In the genomic region with DNA sequence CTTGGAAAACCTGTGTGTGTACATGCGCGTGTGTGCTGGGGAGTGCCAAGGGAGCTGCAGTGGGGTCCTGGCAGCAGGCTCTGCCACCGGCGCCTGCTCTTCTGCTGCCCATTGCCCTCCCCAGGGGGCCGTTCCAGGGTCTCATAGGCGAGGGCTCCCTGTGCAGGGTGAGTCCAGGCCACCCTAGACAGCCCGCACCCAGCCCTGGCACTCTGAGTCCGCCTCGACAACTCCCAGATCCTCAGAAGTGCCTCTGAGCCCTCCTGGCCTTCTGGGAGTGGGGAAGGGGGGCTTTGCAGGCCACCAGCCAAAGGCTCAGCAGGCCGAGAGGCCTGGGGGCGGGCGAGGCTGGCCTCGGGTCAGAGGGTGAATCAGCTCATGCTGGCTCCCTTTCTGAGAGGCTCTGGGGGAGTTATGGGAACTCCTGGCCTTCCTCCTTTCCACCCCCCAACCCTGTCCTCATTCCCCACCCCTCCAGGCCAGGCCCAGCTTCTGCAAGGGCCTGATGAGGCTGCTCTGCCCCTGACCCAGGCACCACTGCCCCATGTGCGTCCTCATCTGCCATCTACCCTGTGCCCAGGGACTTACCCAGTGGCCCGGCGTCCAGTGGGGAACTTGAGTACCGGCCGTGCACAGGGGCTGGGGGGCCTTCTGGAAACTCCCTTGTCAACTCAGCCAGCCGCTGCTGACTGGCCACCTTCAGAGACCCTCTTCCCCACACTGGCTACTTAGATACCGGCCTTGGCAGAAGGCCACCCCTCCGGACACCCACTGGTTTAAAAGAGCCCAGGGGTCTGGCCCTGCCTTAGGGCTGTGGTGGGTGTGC, we compare ENCODE assay signal across 9 cellular contexts. TPM values are rescaled to one million over a fixed set of nuclear protein-coding genes. Genes with fewer than 3 reads are reported as not detected.
DNase-seq lines count a peak whose midpoint lies in the region; ATAC-seq and TF ChIP-seq lines count a peak whose summit lies in the region.
"Had no signal": no experiment of that assay in that cellular context is flagged by ENCODE, and none has a peak within 500 bp of the region (broad histone marks: within the 10 kb centered on the region; RNA-seq: fewer than 3 reads in every experiment).

No MANE protein-coding gene starts in this region.

- H3K9me3 Mint-ChIP-seq in Caco-2 (ENCODE audit: unreplicated experiment) (no peaks in the 10 kb centered on the region), progenitor cell of endocrine pancreas (ENCODE audit: low read depth) (no peaks in the 10 kb centered on the region)

- H3K36me3 ChIP-seq in Caco-2 (ENCODE audit: control insufficient read depth, insufficient read depth, low read length) (no peaks in the 10 kb centered on the region; the same call in 1 of the 2 replicates), Panc1 (ENCODE audit: control insufficient read depth, insufficient read depth, low read length) (no peaks in the 10 kb centered on the region; the same call in 1 of the 2 replicates), esophagus squamous epithelium (no peaks in the 10 kb centered on the region)

- H3K9me3 ChIP-seq in Caco-2 (no peaks in the 10 kb centered on the region), Panc1 (ENCODE audit: control insufficient read depth, insufficient read depth, low read depth, low read length) (no peaks in the 10 kb centered on the region), esophagus squamous epithelium (no peaks in the 10 kb centered on the region)

- DNase-seq in Caco-2 (no peak), Panc1 (ENCODE audit: low read depth, low spot score) (no peak), esophagus squamous epithelium (lab: John Stamatoyannopoulos, UW) (no peak), progenitor cell of endocrine pancreas (ENCODE audit: low spot score, unreplicated experiment) (no peak), HuH-7 (ENCODE audit: low spot score) (no peak), GDM1 (lab: John Stamatoyannopoulos, UW) (no peak), DMS 273 (lab: John Stamatoyannopoulos, UW; ENCODE audit: unreplicated experiment) (no peak)
- DNase-seq in central memory CD4-positive, alpha-beta T cell, result no peak

- WGBS in esophagus squamous epithelium, 2 donors, result 20% methylated on average over 1 to 2 of the region's 21 CpGs

- in situ Hi-C loops in Panc1 (cut with HindIII; ENCODE audit: low pct_unique_long_range_greater_than_20kb, low sequenced_read_pairs), result no loop called here

- no peak for TF ChIP-seq POLR2A in esophagus squamous epithelium (IDR thresholded peaks at IDR 0.05)

- peak overlapping the region; percentile 81 for H3K27ac ChIP-seq in Panc1 (ENCODE audit: low read length)
- peak overlapping the region; percentile 90 to 99 (median 94) for H3K27ac ChIP-seq in esophagus squamous epithelium

- peak overlapping the region; percentile 77 for H3K27ac Mint-ChIP-seq in Caco-2 (ENCODE audit: unreplicated experiment)
- H3K27ac Mint-ChIP-seq in progenitor cell of endocrine pancreas, result no peak overlapping the region

- H3K27me3 Mint-ChIP-seq in Caco-2 (ENCODE audit: insufficient read depth, unreplicated experiment) (no peaks in the 10 kb centered on the region), progenitor cell of endocrine pancreas (peaks cover 18% of the 10 kb centered on the region)

- POLR2A ChIA-PET in Caco-2 (lab: Charles Lee), result interaction anchor here (1.8 kb wide), 1 partner anchor 8 kb away, joined by 14 read pairs; no protein-coding TSS in a partner anchor
- POLR2A ChIA-PET in Panc1 (lab: Charles Lee), result interaction anchor here (0.5 to 0.9 kb wide), 3 partner anchors 18 to 193 kb away, joined by 3 to 8 read pairs (median 3); no protein-coding TSS in a partner anchor

- CTCF ChIA-PET in Caco-2 (lab: Charles Lee), result interaction anchor here (0.6 to 2.9 kb wide), 11 partner anchors 8 to 757 kb away, joined by 4 to 57 read pairs (median 6); no protein-coding TSS in a partner anchor
- CTCF ChIA-PET in Panc1 (lab: Charles Lee), result interaction anchor here (0.7 to 1.7 kb wide), 4 partner anchors 8 to 39 kb away, joined by 3 to 18 read pairs (median 3); no protein-coding TSS in a partner anchor

- TSS peak; percentile 36 for BruUV-seq in Caco-2 (replicated peaks; lab: Mats Ljungman, UMichigan)
- BruUV-seq in Panc1 (replicated peaks; lab: Mats Ljungman, UMichigan), result no TSS peak

- no peaks in the 10 kb centered on the region for H3K27me3 ChIP-seq in Caco-2 (replicated peaks; ENCODE audit: control insufficient read depth, insufficient read depth, low read length)
- H3K27me3 ChIP-seq in Panc1 (ENCODE audit: control insufficient read depth, insufficient read depth, low read length), result no peaks in the 10 kb centered on the region
- H3K27me3 ChIP-seq in esophagus squamous epithelium, result peaks cover 0 to 23% (median 0%) of the 10 kb centered on the region in 4 donors

- no peak for TF ChIP-seq CTCF in Caco-2 (IDR thresholded peaks at IDR 0.05; ENCODE audit: insufficient read depth in 1 of 2, low read depth in 1 of 2, low read length in 1 of 2, severe bottlenecking in 1 of 2, unreplicated experiment in 1 of 2)
- no peak for TF ChIP-seq CTCF in Panc1 (IDR thresholded peaks at IDR 0.05)
- no peak for TF ChIP-seq CTCF in esophagus squamous epithelium (IDR thresholded peaks at IDR 0.05)
- no peak for TF ChIP-seq CTCF in progenitor cell of endocrine pancreas (IDR thresholded peaks at IDR 0.05; ENCODE audit: unreplicated experiment)

- intact Hi-C loops in Caco-2 (cut with micrococcal nuclease; ENCODE audit: unreplicated experiment), result loop anchor here (1.0 to 5.0 kb wide), 2 partner anchors 8 to 512 kb away; a partner anchor contains a TSS
- intact Hi-C loops in Panc1 (cut with micrococcal nuclease; ENCODE audit: unreplicated experiment), result loop anchor here (10.0 kb wide), 1 partner anchor 114 kb away; no protein-coding TSS in a partner anchor
- intact Hi-C loops in esophagus squamous epithelium (cut with DNase I), result loop anchor here (10.0 kb wide), 1 partner anchor 114 kb away; no protein-coding TSS in a partner anchor

- H3K36me3 Mint-ChIP-seq in Caco-2 (ENCODE audit: insufficient read depth, unreplicated experiment), result peaks cover 12% of the 10 kb centered on the region
- H3K36me3 Mint-ChIP-seq in progenitor cell of endocrine pancreas (ENCODE audit: insufficient read depth), result no peaks in the 10 kb centered on the region

- peak overlapping the region; percentile 79 for H3K4me3 Mint-ChIP-seq in Caco-2 (ENCODE audit: unreplicated experiment)
- H3K4me3 Mint-ChIP-seq in progenitor cell of endocrine pancreas (ENCODE audit: low read depth), result peak overlapping the region; percentile 73

- no peak for ATAC-seq in Panc1

- H3K4me1 Mint-ChIP-seq in Caco-2 (ENCODE audit: low read depth, unreplicated experiment) (no peaks in the 10 kb centered on the region), progenitor cell of endocrine pancreas (ENCODE audit: low read depth) (peaks cover 6% of the 10 kb centered on the region)

- H3K4me3 ChIP-seq in Caco-2 (ENCODE audit: low read depth, low read length) (peak overlapping the region; percentile 61), Panc1 (ENCODE audit: low read depth in 2 of 2, low read length in 2 of 2) (peak overlapping the region; percentile 58 to 67), esophagus squamous epithelium (peak overlapping the region in 3 of 4 donors; percentile 73 to 86 (median 83))

- H3K4me1 ChIP-seq in Caco-2, result peaks cover 36% of the 10 kb centered on the region
- peaks cover 27% of the 10 kb centered on the region for H3K4me1 ChIP-seq in Panc1 (ENCODE audit: control insufficient read depth, insufficient read depth, low read length)
- peaks cover 55 to 78% (median 66%) of the 10 kb centered on the region in 3 donors for H3K4me1 ChIP-seq in esophagus squamous epithelium

RNA-seq across cellular contexts. Expression of a gene that starts 2.1 kb away (rescaled TPM):
- total RNA-seq in Caco-2 (2022) (30.3 and 30.8 TPM in 2 replicates), Panc1 (2021; ENCODE audit: unreplicated experiment) (47.8 TPM), esophagus squamous epithelium (10 to 100 TPM in 1 of 4 donors, 1 to 10 TPM in 3; 7.1 to 12.8 (median 7.6) TPM), progenitor cell of endocrine pancreas (20.5 and 20.8 TPM in 2 replicates)
- 42.5 TPM for polyA plus RNA-seq in Panc1 (2012; ENCODE audit: insufficient read length)

RNA-seq across cellular contexts. Expression of a gene that starts 2.3 kb away (rescaled TPM):
- 46.0 and 75.1 TPM in 2 replicates for total RNA-seq in Caco-2 (2022)
- 1,056 TPM for total RNA-seq in Panc1 (2021; ENCODE audit: unreplicated experiment)
- 2,110 TPM for polyA plus RNA-seq in Panc1 (2012; ENCODE audit: insufficient read length)
- 10 to 100 TPM in 3 of 4 donors, 1 to 10 TPM in 1; 8.2 to 35.6 (median 24.7) TPM for total RNA-seq in esophagus squamous epithelium
- 5.1 TPM in 2 replicates for total RNA-seq in progenitor cell of endocrine pancreas
- total RNA-seq: LHCN-M2 had no signal

RNA-seq across cellular contexts. Expression of a gene that starts 14.4 kb away (rescaled TPM):
- total RNA-seq in Caco-2 (2022), result 0.88 and 1.5 TPM in 2 replicates
- 280 TPM for total RNA-seq in Panc1 (2021; ENCODE audit: unreplicated experiment)
- 1,001 TPM for polyA plus RNA-seq in Panc1 (2012; ENCODE audit: insufficient read length)
- 100 to 1,000 TPM in 2 of 4 donors, 10 to 100 TPM in 2; 44.2 to 118 (median 80.7) TPM for total RNA-seq in esophagus squamous epithelium
- 17.0 and 19.6 TPM in 2 replicates for total RNA-seq in progenitor cell of endocrine pancreas

RNA-seq across cellular contexts. Expression of a gene that starts 37.4 kb away (rescaled TPM):
- total RNA-seq in Caco-2 (2022) (0.28 TPM in 1 of 2 replicates, not detected in the other), Panc1 (2021; ENCODE audit: unreplicated experiment) (4.6 TPM), esophagus squamous epithelium (1 to 10 TPM in 3 of 4 donors, under 1 TPM in 1; 0.61 to 2.1 (median 1.6) TPM), progenitor cell of endocrine pancreas (3.9 and 4.5 TPM in 2 replicates)
- 8.4 TPM for polyA plus RNA-seq in Panc1 (2012; ENCODE audit: insufficient read length)

Comparison
In these comparisons a context has a peak if more than half of its experiments do, and no peak if none do; other contexts are left out.
1. RNA of a gene that starts 2.3 kb away (total RNA-seq): 1,056 TPM in Panc1 (single experiment); 46.0 to 75.1 TPM in Caco-2, 8.2 to 35.6 TPM in esophagus squamous epithelium and 5.1 TPM in progenitor cell of endocrine pancreas; every median in the first group is over 10 times any median in the second.
2. Peak in every context shown above with its lines, with median percentiles within 50 percentile points of each other: H3K4me3 ChIP-seq.